11 cellular contexts compared by ENCODE assay signal in the genomic region with DNA sequence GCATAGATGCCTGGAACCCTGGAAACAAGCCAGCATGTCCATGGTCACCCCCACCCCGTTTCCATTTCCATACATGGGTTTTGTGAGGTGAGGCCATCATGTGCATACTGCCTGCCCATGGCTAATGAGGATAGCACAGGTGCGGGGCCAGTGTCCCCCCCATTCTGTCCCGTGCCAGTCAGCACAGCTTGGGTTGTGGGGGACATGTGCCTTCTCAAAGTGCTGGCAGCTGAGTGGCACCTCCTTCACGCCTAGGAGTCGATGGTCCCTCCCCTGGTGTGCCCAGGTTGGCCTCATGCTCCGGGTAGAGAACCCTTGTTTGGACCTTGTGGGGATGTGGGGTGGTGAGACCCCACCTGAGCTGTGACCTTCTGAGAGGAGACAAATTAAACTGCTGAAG. TPM values are rescaled to one million over a fixed set of nuclear protein-coding genes. Genes with fewer than 3 reads are reported as not detected.
DNase-seq lines count a peak whose midpoint lies in the region; ATAC-seq, FAIRE-seq and TF ChIP-seq lines count a peak whose summit lies in the region.
"Had no signal": no experiment of that assay in that cellular context is flagged by ENCODE, and none has a peak within 500 bp of the region (broad histone marks: within the 10 kb centered on the region; RNA-seq: fewer than 3 reads in every experiment).

No MANE protein-coding gene starts in this region.

- POLR2A ChIA-PET in Caco-2 (lab: Charles Lee): interaction anchor here (1.1 kb wide), 1 partner anchor 31 kb away, joined by 3 read pairs; no protein-coding TSS in a partner anchor

- no peaks in the 10 kb centered on the region for H3K9me3 ChIP-seq in kidney (ENCODE audit: control insufficient read depth in 1 of 2, low read length in 2 of 2)
- no peaks in the 10 kb centered on the region for H3K9me3 ChIP-seq in Caco-2

- no TSS peak for BruUV-seq in Caco-2 (replicated peaks; lab: Mats Ljungman, UMichigan)

- no peak for ATAC-seq in activated naive CD8-positive, alpha-beta T cell treated with anti-CD3 and anti-CD28 coated beads, Interleukin-2, amount 50 U/mL, for 24 hours
- no peak for ATAC-seq in GM18511 (IDR thresholded peaks at IDR 0.05; ENCODE audit: unreplicated experiment)

- no peaks in the 10 kb centered on the region for H3K27me3 ChIP-seq in Caco-2 (replicated peaks; ENCODE audit: control insufficient read depth, insufficient read depth, low read length)

- H3K4me3 ChIP-seq in kidney (ENCODE audit: low read length in 2 of 2) (peak overlapping the region in 1 of 2 donors; percentile 1), Caco-2 (ENCODE audit: low read depth, low read length) (no peak overlapping the region)

- no peak for FAIRE-seq in kidney (lab: Jason Lieb, UNC)
- FAIRE-seq: GM12891 had no signal

- H3K36me3 Mint-ChIP-seq in activated naive CD4-positive, alpha-beta T cell treated with anti-CD3 and anti-CD28 coated beads, Interleukin-2, amount 10 ng/mL, durations not matched to agents 7 days and 5 days: peaks cover 29% of the 10 kb centered on the region
- peaks cover 35% of the 10 kb centered on the region for H3K36me3 Mint-ChIP-seq in activated naive CD8-positive, alpha-beta T cell treated with anti-CD3 and anti-CD28 coated beads, Interleukin-2, amount 50 U/mL, for 24 hours (ENCODE audit: low read depth)
- H3K36me3 Mint-ChIP-seq in type B pancreatic cell (peaks cover 19% of the 10 kb centered on the region), Caco-2 (ENCODE audit: insufficient read depth, unreplicated experiment) (peaks cover 27% of the 10 kb centered on the region)

- H3K27me3 Mint-ChIP-seq in activated naive CD4-positive, alpha-beta T cell treated with anti-CD3 and anti-CD28 coated beads, Interleukin-2, amount 10 ng/mL, durations not matched to agents 7 days and 5 days: no peaks in the 10 kb centered on the region
- no peaks in the 10 kb centered on the region for H3K27me3 Mint-ChIP-seq in activated naive CD8-positive, alpha-beta T cell treated with anti-CD3 and anti-CD28 coated beads, Interleukin-2, amount 50 U/mL, for 24 hours
- no peaks in the 10 kb centered on the region for H3K27me3 Mint-ChIP-seq in type B pancreatic cell
- H3K27me3 Mint-ChIP-seq in Caco-2 (ENCODE audit: insufficient read depth, unreplicated experiment): no peaks in the 10 kb centered on the region

- CTCF ChIA-PET in activated naive CD4-positive, alpha-beta T cell treated with anti-CD3 and anti-CD28 coated beads, Interleukin-2, amount 10 ng/mL, durations not matched to agents 7 days and 5 days (lab: Charles Lee): interaction anchor here (0.6 to 1.6 kb wide), 7 partner anchors 9 to 513 kb away, joined by 3 to 7 read pairs (median 4); no protein-coding TSS in a partner anchor
- CTCF ChIA-PET in Caco-2 (lab: Charles Lee): interaction anchor here (0.5 to 1.1 kb wide), 11 partner anchors 8 to 138 kb away, joined by 3 to 10 read pairs (median 4); no protein-coding TSS in a partner anchor

- H3K27ac ChIP-seq in kidney (ENCODE audit: low read depth in 2 of 2, low read length in 2 of 2): peak overlapping the region; percentile 63 to 81

- no peak overlapping the region for H3K4me3 Mint-ChIP-seq in activated naive CD4-positive, alpha-beta T cell treated with anti-CD3 and anti-CD28 coated beads, Interleukin-2, amount 10 ng/mL, durations not matched to agents 7 days and 5 days
- no peak overlapping the region for H3K4me3 Mint-ChIP-seq in activated naive CD8-positive, alpha-beta T cell treated with anti-CD3 and anti-CD28 coated beads, Interleukin-2, amount 50 U/mL, for 24 hours
- peak overlapping the region; percentile 64 for H3K4me3 Mint-ChIP-seq in type B pancreatic cell
- H3K4me3 Mint-ChIP-seq in Caco-2 (ENCODE audit: unreplicated experiment): no peak overlapping the region

- no peaks in the 10 kb centered on the region for H3K9me3 Mint-ChIP-seq in activated naive CD4-positive, alpha-beta T cell treated with anti-CD3 and anti-CD28 coated beads, Interleukin-2, amount 10 ng/mL, durations not matched to agents 7 days and 5 days
- H3K9me3 Mint-ChIP-seq in activated naive CD8-positive, alpha-beta T cell treated with anti-CD3 and anti-CD28 coated beads, Interleukin-2, amount 50 U/mL, for 24 hours: no peaks in the 10 kb centered on the region
- H3K9me3 Mint-ChIP-seq in type B pancreatic cell: no peaks in the 10 kb centered on the region
- H3K9me3 Mint-ChIP-seq in Caco-2 (ENCODE audit: unreplicated experiment): no peaks in the 10 kb centered on the region

- intact Hi-C loops in kidney (cut with DNase I) (no loop called here), Caco-2 (cut with micrococcal nuclease; ENCODE audit: unreplicated experiment) (loop anchor here (2.0 kb wide), 2 partner anchors 31 to 53 kb away; no protein-coding TSS in a partner anchor)

- H3K27ac Mint-ChIP-seq in activated naive CD4-positive, alpha-beta T cell treated with anti-CD3 and anti-CD28 coated beads, Interleukin-2, amount 10 ng/mL, durations not matched to agents 7 days and 5 days: peak overlapping the region; percentile 68
- H3K27ac Mint-ChIP-seq in activated naive CD8-positive, alpha-beta T cell treated with anti-CD3 and anti-CD28 coated beads, Interleukin-2, amount 50 U/mL, for 24 hours: peak overlapping the region; percentile 15
- H3K27ac Mint-ChIP-seq in type B pancreatic cell: peak overlapping the region; percentile 75
- H3K27ac Mint-ChIP-seq in Caco-2 (ENCODE audit: unreplicated experiment): no peak overlapping the region

- peak overlapping the region in 1 of 2 donors; percentile 14 for H3K9ac ChIP-seq in kidney (ENCODE audit: low read length in 2 of 2)

- H3K4me1 ChIP-seq in kidney (ENCODE audit: control insufficient read depth in 1 of 2, insufficient read depth in 1 of 2, low read depth in 1 of 2, low read length in 2 of 2): peaks cover 29 to 30% of the 10 kb centered on the region in 2 donors
- H3K4me1 ChIP-seq in Caco-2: peaks cover 16% of the 10 kb centered on the region

- H3K36me3 ChIP-seq in kidney (ENCODE audit: control insufficient read depth in 1 of 2, insufficient read depth in 2 of 2, low read length in 2 of 2): no peaks in the 10 kb centered on the region
- no peaks in the 10 kb centered on the region; the same call in 1 of the 2 replicates for H3K36me3 ChIP-seq in Caco-2 (ENCODE audit: control insufficient read depth, insufficient read depth, low read length)

- TF ChIP-seq CTCF in kidney (IDR thresholded peaks at IDR 0.05; ENCODE audit: borderline replicate concordance, extremely low read depth, insufficient read depth): no peak
- TF ChIP-seq CTCF in type B pancreatic cell (conservative IDR thresholded peaks at IDR 0.05): no peak
- TF ChIP-seq CTCF in Caco-2 (IDR thresholded peaks at IDR 0.05; ENCODE audit: insufficient read depth in 1 of 2, low read depth in 1 of 2, low read length in 1 of 2, severe bottlenecking in 1 of 2, unreplicated experiment in 1 of 2): no peak

- peaks cover 70% of the 10 kb centered on the region for H3K4me1 Mint-ChIP-seq in activated naive CD4-positive, alpha-beta T cell treated with anti-CD3 and anti-CD28 coated beads, Interleukin-2, amount 10 ng/mL, durations not matched to agents 7 days and 5 days
- peaks cover 83% of the 10 kb centered on the region for H3K4me1 Mint-ChIP-seq in activated naive CD8-positive, alpha-beta T cell treated with anti-CD3 and anti-CD28 coated beads, Interleukin-2, amount 50 U/mL, for 24 hours
- H3K4me1 Mint-ChIP-seq in type B pancreatic cell (ENCODE audit: unreplicated experiment) (peaks cover 43% of the 10 kb centered on the region), Caco-2 (ENCODE audit: low read depth, unreplicated experiment) (peaks cover 9% of the 10 kb centered on the region)

- no peak for DNase-seq in activated naive CD4-positive, alpha-beta T cell treated with anti-CD3 and anti-CD28 coated beads, Interleukin-2, amount 10 ng/mL, durations not matched to agents 7 days and 5 days
- DNase-seq in activated naive CD4-positive, alpha-beta T cell treated with Interleukin-2 at 50 U/mL for 16 hours: no peak
- DNase-seq in activated naive CD8-positive, alpha-beta T cell treated with anti-CD3 and anti-CD28 coated beads, Interleukin-2, amount 50 U/mL, for 24 hours: no peak
- DNase-seq in kidney (no peak), type B pancreatic cell (ENCODE audit: extremely low spot score, unreplicated experiment) (no peak), Caco-2 (no peak), NCI-H82 treated with DMSO at 0.1 percent for 48 hours (lab: John Stamatoyannopoulos, UW; ENCODE audit: unreplicated experiment) (no peak)
- DNase-seq: activated gamma-delta T cell treated with Interleukin-2 at 50 U/mL for 16 hours; stimulated activated CD4-positive, alpha-beta T cell treated with anti-CD3 and anti-CD28 coated beads, Interleukin-4, amount 100 ng/mL, for 1 hour had no signal

RNA-seq across cellular contexts. Expression of a gene that starts 7.2 kb away (rescaled TPM):
- 60.4 TPM for total RNA-seq in kidney
- polyA plus RNA-seq in kidney (ENCODE audit: insufficient read depth, low read depth, low replicate concordance): 34.2 TPM
- total RNA-seq in type B pancreatic cell (ENCODE audit: low replicate concordance): 79.8 and 98.0 TPM in 2 replicates
- total RNA-seq in Caco-2 (2022): 91.0 and 94.1 TPM in 2 replicates
